Comparison of ENCODE assay signal across 1 cellular context in the genomic region with DNA sequence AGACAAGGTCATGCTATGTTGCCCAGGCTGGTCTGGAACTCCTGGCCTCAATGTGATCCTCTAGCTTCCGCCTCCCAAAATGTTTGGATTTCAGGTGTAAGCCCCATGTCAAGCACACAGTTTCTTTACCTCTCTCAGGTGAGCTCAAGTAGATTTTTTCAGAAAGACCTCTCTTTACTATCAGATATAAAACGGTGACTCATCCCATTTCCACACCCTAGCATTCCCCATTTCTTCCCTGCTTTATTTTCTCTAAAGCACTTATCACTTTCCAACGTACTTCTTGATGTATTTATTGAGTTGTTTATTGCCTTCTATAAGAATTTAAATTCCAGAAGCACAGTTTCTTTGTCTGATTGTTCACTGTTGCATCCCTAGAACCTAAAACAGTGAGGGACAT.
TF ChIP-seq lines count a peak whose summit lies in the region.

No MANE protein-coding gene starts in this region.

TF ChIP-seq in WTC11, 78 proteins besides CTCF, POLR2A, EP300 and RAD21:
- TF ChIP-seq, protein P1, sequence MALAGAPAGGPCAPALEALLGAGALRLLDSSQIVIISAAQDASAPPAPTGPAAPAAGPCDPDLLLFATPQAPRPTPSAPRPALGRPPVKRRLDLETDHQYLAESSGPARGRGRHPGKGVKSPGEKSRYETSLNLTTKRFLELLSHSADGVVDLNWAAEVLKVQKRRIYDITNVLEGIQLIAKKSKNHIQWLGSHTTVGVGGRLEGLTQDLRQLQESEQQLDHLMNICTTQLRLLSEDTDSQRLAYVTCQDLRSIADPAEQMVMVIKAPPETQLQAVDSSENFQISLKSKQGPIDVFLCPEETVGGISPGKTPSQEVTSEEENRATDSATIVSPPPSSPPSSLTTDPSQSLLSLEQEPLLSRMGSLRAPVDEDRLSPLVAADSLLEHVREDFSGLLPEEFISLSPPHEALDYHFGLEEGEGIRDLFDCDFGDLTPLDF (CRISPR knock-in tag; IDR thresholded peaks at IDR 0.05), result no peak
- TF ChIP-seq, protein P2, sequence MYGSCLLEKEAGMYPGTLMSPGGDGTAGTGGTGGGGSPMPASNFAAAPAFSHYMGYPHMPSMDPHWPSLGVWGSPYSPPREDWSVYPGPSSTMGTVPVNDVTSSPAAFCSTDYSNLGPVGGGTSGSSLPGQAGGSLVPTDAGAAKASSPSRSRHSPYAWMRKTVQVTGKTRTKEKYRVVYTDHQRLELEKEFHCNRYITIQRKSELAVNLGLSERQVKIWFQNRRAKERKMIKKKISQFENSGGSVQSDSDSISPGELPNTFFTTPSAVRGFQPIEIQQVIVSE (CRISPR knock-in tag; IDR thresholded peaks at IDR 0.05; ENCODE audit: borderline replicate concordance), result no peak
- TF ChIP-seq SMAD4 (CRISPR knock-in tag; IDR thresholded peaks at IDR 0.05) (no peak), ZNF416 (CRISPR knock-in tag; IDR thresholded peaks at IDR 0.05) (no peak), MXD4 (CRISPR knock-in tag; IDR thresholded peaks at IDR 0.05; ENCODE audit: borderline replicate concordance) (no peak), TEAD4 (CRISPR knock-in tag; IDR thresholded peaks at IDR 0.05) (no peak), ELF4 (CRISPR knock-in tag; IDR thresholded peaks at IDR 0.05; ENCODE audit: low read depth) (no peak), ZNF121 (CRISPR knock-in tag; IDR thresholded peaks at IDR 0.05) (no peak), TCF7 (CRISPR knock-in tag; IDR thresholded peaks at IDR 0.05; ENCODE audit: low read depth) (no peak), TP53 (CRISPR knock-in tag; IDR thresholded peaks at IDR 0.05) (no peak), SMAD3 (CRISPR knock-in tag; IDR thresholded peaks at IDR 0.05; ENCODE audit: borderline replicate concordance) (no peak), SOX15 (CRISPR knock-in tag; IDR thresholded peaks at IDR 0.05) (no peak), GABPB1 (CRISPR knock-in tag; IDR thresholded peaks at IDR 0.05) (no peak), CREM (CRISPR knock-in tag; IDR thresholded peaks at IDR 0.05) (no peak), ZNF317 (CRISPR knock-in tag; IDR thresholded peaks at IDR 0.05; ENCODE audit: borderline replicate concordance, low read depth) (no peak), ZNF232 (CRISPR knock-in tag; IDR thresholded peaks at IDR 0.05) (no peak)
- TF ChIP-seq, protein P3, sequence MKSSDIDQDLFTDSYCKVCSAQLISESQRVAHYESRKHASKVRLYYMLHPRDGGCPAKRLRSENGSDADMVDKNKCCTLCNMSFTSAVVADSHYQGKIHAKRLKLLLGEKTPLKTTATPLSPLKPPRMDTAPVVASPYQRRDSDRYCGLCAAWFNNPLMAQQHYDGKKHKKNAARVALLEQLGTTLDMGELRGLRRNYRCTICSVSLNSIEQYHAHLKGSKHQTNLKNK (CRISPR knock-in tag; IDR thresholded peaks at IDR 0.05), result no peak
- TF ChIP-seq, protein P4, sequence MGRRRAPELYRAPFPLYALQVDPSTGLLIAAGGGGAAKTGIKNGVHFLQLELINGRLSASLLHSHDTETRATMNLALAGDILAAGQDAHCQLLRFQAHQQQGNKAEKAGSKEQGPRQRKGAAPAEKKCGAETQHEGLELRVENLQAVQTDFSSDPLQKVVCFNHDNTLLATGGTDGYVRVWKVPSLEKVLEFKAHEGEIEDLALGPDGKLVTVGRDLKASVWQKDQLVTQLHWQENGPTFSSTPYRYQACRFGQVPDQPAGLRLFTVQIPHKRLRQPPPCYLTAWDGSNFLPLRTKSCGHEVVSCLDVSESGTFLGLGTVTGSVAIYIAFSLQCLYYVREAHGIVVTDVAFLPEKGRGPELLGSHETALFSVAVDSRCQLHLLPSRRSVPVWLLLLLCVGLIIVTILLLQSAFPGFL (CRISPR knock-in tag; IDR thresholded peaks at IDR 0.05; ENCODE audit: borderline replicate concordance), result no peak
- TF ChIP-seq, protein P5, sequence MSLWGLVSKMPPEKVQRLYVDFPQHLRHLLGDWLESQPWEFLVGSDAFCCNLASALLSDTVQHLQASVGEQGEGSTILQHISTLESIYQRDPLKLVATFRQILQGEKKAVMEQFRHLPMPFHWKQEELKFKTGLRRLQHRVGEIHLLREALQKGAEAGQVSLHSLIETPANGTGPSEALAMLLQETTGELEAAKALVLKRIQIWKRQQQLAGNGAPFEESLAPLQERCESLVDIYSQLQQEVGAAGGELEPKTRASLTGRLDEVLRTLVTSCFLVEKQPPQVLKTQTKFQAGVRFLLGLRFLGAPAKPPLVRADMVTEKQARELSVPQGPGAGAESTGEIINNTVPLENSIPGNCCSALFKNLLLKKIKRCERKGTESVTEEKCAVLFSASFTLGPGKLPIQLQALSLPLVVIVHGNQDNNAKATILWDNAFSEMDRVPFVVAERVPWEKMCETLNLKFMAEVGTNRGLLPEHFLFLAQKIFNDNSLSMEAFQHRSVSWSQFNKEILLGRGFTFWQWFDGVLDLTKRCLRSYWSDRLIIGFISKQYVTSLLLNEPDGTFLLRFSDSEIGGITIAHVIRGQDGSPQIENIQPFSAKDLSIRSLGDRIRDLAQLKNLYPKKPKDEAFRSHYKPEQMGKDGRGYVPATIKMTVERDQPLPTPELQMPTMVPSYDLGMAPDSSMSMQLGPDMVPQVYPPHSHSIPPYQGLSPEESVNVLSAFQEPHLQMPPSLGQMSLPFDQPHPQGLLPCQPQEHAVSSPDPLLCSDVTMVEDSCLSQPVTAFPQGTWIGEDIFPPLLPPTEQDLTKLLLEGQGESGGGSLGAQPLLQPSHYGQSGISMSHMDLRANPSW (CRISPR knock-in tag; conservative IDR thresholded peaks at IDR 0.05; ENCODE audit: low read depth), result no peak
- TF ChIP-seq, protein P6, sequence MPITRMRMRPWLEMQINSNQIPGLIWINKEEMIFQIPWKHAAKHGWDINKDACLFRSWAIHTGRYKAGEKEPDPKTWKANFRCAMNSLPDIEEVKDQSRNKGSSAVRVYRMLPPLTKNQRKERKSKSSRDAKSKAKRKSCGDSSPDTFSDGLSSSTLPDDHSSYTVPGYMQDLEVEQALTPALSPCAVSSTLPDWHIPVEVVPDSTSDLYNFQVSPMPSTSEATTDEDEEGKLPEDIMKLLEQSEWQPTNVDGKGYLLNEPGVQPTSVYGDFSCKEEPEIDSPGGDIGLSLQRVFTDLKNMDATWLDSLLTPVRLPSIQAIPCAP (CRISPR knock-in tag; IDR thresholded peaks at IDR 0.05), result no peak
TF ChIP-seq in WTC11: peak in this region for 0.
